ENCODE assay signal across 9 cellular contexts in genomic region chr6:158014505-158015187, GRCh38. TPM values are rescaled to one million over a fixed set of nuclear protein-coding genes. Genes with fewer than 3 reads are reported as not detected.
DNase-seq lines count a peak whose midpoint lies in the region; ATAC-seq, FAIRE-seq and TF ChIP-seq lines count a peak whose summit lies in the region.
"Had no signal": no experiment of that assay in that cellular context is flagged by ENCODE, and none has a peak within 500 bp of the region (broad histone marks: within the 10 kb centered on the region; RNA-seq: fewer than 3 reads in every experiment).

No MANE protein-coding gene starts in this region.

- H3K27me3 Mint-ChIP-seq in osteocyte (ENCODE audit: unreplicated experiment) = no peaks in the 10 kb centered on the region

- peak overlapping the region; percentile 55 for H3K27ac Mint-ChIP-seq in osteocyte (ENCODE audit: unreplicated experiment)

- no peak for TF ChIP-seq CTCF in bronchial epithelial cell (IDR thresholded peaks at IDR 0.05; ENCODE audit: insufficient read depth, low read length, severe bottlenecking)
- no peak for TF ChIP-seq CTCF in osteocyte (IDR thresholded peaks at IDR 0.05)

- FAIRE-seq in bronchial epithelial cell (lab: Jason Lieb, UNC) = peak; percentile 94

- H3K36me3 ChIP-seq in bronchial epithelial cell (ENCODE audit: control insufficient read depth, insufficient read depth, low read length) = no peaks in the 10 kb centered on the region
- H3K36me3 ChIP-seq: prostate gland had no signal

- H3K27me3 ChIP-seq in bronchial epithelial cell (ENCODE audit: control insufficient read depth, insufficient read depth, low read length) = no peaks in the 10 kb centered on the region

- DNase-seq in EL = peak; percentile 36
- peak; percentile 22 for DNase-seq in OCI-M1 (lab: John Stamatoyannopoulos, UW)
- DNase-seq in bronchial epithelial cell (ENCODE audit: low read depth) = no peak
- DNase-seq in osteocyte (ENCODE audit: extremely low spot score, unreplicated experiment) = no peak
- DNase-seq in ureter (ENCODE audit: low spot score) = no peak
- DNase-seq: NCI-H1417 had no signal

- H3K9me3 Mint-ChIP-seq in osteocyte (ENCODE audit: unreplicated experiment) = no peaks in the 10 kb centered on the region

- peaks cover 38% of the 10 kb centered on the region for H3K36me3 Mint-ChIP-seq in osteocyte (ENCODE audit: unreplicated experiment)

- H3K4me3 ChIP-seq in bronchial epithelial cell (ENCODE audit: low read depth, low read length) = no peak overlapping the region
- H3K4me3 ChIP-seq: prostate gland had no signal

- ATAC-seq in GM19395 (IDR thresholded peaks at IDR 0.05; ENCODE audit: unreplicated experiment) (no peak), GM19351 (IDR thresholded peaks at IDR 0.05; ENCODE audit: unreplicated experiment) (no peak)

- H3K4me1 Mint-ChIP-seq in osteocyte (ENCODE audit: unreplicated experiment) = peaks cover 80% of the 10 kb centered on the region

- H3K4me3 Mint-ChIP-seq in osteocyte (ENCODE audit: unreplicated experiment) = no peak overlapping the region

RNA-seq across cellular contexts. Expression of gene SYNJ2, which starts 33.0 kb away (rescaled TPM):
- total RNA-seq in bronchial epithelial cell = 7.4 and 8.2 TPM in 2 replicates
- 94.5 and 95.4 TPM in 2 replicates for total RNA-seq in osteocyte
- 23.6 TPM for total RNA-seq in ureter

Comparison
In these comparisons a context has a peak if more than half of its experiments do, and no peak if none do; other contexts are left out.
1. DNase-seq: peak in EL (single experiment) and OCI-M1 (single experiment); none in bronchial epithelial cell (single experiment), osteocyte (single experiment) and ureter (single experiment).